Comparison of ENCODE assay signal across 8 cellular contexts in genomic region chr11:47216141-47216798, GRCh38. TPM values are rescaled to one million over a fixed set of nuclear protein-coding genes. Genes with fewer than 3 reads are reported as not detected.
DNase-seq lines count a peak whose midpoint lies in the region; ATAC-seq and TF ChIP-seq lines count a peak whose summit lies in the region.

No MANE protein-coding gene starts in this region.

- peak overlapping the region; percentile 61 for H3K4me3 ChIP-seq in effector memory CD4-positive, alpha-beta T cell (ENCODE audit: insufficient read depth, low read depth, low read length, poor library complexity, severe bottlenecking)

- no peaks in the 10 kb centered on the region for H3K27me3 ChIP-seq in effector memory CD4-positive, alpha-beta T cell (replicated peaks; ENCODE audit: control insufficient read depth, insufficient read depth, low read length, poor library complexity, severe bottlenecking)

- peak overlapping the region; percentile 83 for H3K27ac ChIP-seq in effector memory CD4-positive, alpha-beta T cell (ENCODE audit: insufficient read depth, low read length, poor library complexity, severe bottlenecking)

- H3K9me3 ChIP-seq in effector memory CD4-positive, alpha-beta T cell (ENCODE audit: control insufficient read depth, low read length) = no peaks in the 10 kb centered on the region

- peaks cover 11% of the 10 kb centered on the region for H3K36me3 ChIP-seq in effector memory CD4-positive, alpha-beta T cell (ENCODE audit: control insufficient read depth, insufficient read depth, low read length)

- peaks cover 17% of the 10 kb centered on the region for H3K4me1 ChIP-seq in effector memory CD4-positive, alpha-beta T cell (ENCODE audit: control insufficient read depth, insufficient read depth, low read length, poor library complexity, severe bottlenecking)

- DNase-seq in AG09319 (ENCODE audit: extremely low read depth, low read depth) = no peak
- DNase-seq in LoVo (ENCODE audit: low spot score) = peak; percentile 78
- DNase-seq in activated CD4-positive, alpha-beta T cell treated with anti-CD3 and anti-CD28 coated beads for 48 hours = peak; percentile 80
- peak in 1 of 3 donors; percentile 25 for DNase-seq in effector memory CD4-positive, alpha-beta T cell
- DNase-seq in myocyte (ENCODE audit: low read depth) = peak; percentile 68
- DNase-seq in stimulated activated CD8-positive, alpha-beta memory T cell treated with anti-CD3 and anti-CD28 coated beads, Interleukin-7, amount 100 ng/mL, for 4 hours (ENCODE audit: low read depth in 2 of 2) = peak; percentile 55 to 69

- peak; percentile 4 for TF ChIP-seq CTCF in AG09319 (IDR thresholded peaks at IDR 0.05; ENCODE audit: low read depth, low read length)

- ATAC-seq in GM18858 (IDR thresholded peaks at IDR 0.05; ENCODE audit: unreplicated experiment) (peak; percentile 29), GM21526 (IDR thresholded peaks at IDR 0.05; ENCODE audit: low FRiP score, unreplicated experiment) (no peak)

RNA-seq across cellular contexts. Expression of gene DDB2, which starts 1.5 kb away (rescaled TPM):
- 33.2 and 34.2 TPM in 2 replicates for total RNA-seq in myocyte
- polyA plus RNA-seq in myocyte (2012) = 60.0 TPM

RNA-seq across cellular contexts. Expression of gene PACSIN3, which starts 30.0 kb away (rescaled TPM):
- total RNA-seq in myocyte = 29.9 and 35.9 TPM in 2 replicates
- polyA plus RNA-seq in myocyte (2012) = 8.7 TPM

RNA-seq across cellular contexts. Expression of gene ACP2, which starts 32.3 kb away (rescaled TPM):
- total RNA-seq in myocyte = 34.8 and 60.8 TPM in 2 replicates
- 44.5 TPM for polyA plus RNA-seq in myocyte (2012)

RNA-seq across cellular contexts. Expression of gene ARFGAP2, which starts 39.6 kb away (rescaled TPM):
- total RNA-seq in myocyte = 163 and 175 TPM in 2 replicates
- 70.9 TPM for polyA plus RNA-seq in myocyte (2012)

RNA-seq across cellular contexts. Expression of gene NR1H3, which starts 41.5 kb away (rescaled TPM):
- 9.9 and 11.3 TPM in 2 replicates for total RNA-seq in myocyte
- polyA plus RNA-seq in myocyte (2012) = 11.9 TPM
